16 cellular contexts compared by ENCODE assay signal in the genomic region with DNA sequence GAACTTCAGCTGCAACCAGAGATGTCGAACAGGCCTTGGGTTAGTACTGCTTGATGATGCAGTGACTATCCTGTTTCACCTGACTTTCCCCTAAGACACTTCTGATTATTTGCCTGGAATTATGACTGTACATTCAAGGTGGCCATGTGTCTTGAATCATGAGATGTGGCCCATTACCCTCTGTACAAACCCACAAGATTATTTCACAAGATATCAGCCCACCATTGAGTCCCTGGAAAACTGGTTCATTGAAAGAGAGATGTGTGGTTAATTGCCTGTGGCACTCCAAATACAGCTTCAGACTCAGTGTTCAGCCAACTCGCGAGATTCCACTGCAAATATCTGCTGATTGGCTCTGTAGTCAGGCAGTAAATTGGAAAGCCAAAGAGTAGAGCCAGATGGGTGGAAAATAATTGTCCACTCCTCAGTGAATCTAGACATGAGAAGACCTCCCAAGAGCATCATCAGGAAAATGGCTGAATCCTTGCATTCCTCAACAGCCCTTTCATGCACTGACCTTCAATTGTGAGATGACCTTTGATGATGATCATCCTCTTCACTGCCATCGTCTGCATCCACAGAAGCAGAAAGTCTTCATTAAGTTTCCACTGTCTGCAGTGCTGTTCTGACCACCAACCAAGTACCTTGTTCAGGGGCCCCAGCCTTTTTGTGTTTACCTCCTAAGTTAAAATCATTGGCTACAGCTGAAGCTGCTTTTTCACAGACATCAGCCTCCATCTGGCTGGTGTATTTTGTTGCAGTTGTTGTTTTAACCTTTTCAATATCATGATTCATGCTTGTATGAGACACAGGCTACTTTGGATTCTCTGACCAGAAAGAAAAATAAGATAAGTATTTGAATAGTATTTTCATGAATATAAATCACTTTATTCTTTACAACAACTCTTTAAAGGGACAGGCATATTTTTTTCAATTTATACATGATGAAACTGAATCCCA.
DNase-seq lines count a peak whose midpoint lies in the region; ATAC-seq and TF ChIP-seq lines count a peak whose summit lies in the region.
"Had no signal": no experiment of that assay in that cellular context is flagged by ENCODE, and none has a peak within 500 bp of the region (broad histone marks: within the 10 kb centered on the region; RNA-seq: fewer than 3 reads in every experiment).

No MANE protein-coding gene starts in this region.

- peak overlapping the region; percentile 40 for H2BK5ac ChIP-seq in IMR-90 (ENCODE audit: low read depth, low read length, poor library complexity, severe bottlenecking)

- H2AK5ac ChIP-seq in IMR-90 (ENCODE audit: low read depth, low read length), result peak overlapping the region; percentile 25; the same call in 1 of the 2 replicates

- BruUV-seq in IMR-90 (replicated peaks; lab: Mats Ljungman, UMichigan), result no TSS peak

- in situ Hi-C loops in IMR-90 (cut with MboI; ENCODE audit: low sequenced_read_pairs), result loop anchor here (5.0 kb wide), 1 partner anchor 247 kb away; no protein-coding TSS in a partner anchor

- intact Hi-C loops in IMR-90 (cut with micrococcal nuclease), result loop anchor here (10.0 kb wide), 1 partner anchor 125 kb away; no protein-coding TSS in a partner anchor

- peaks cover 8% of the 10 kb centered on the region; the same call in 1 of the 2 replicates for H3K9me1 ChIP-seq in IMR-90 (ENCODE audit: insufficient read depth, low read length)

- peak overlapping the region; percentile 29; the same call in 2 of the 3 replicates for H2BK15ac ChIP-seq in IMR-90 (ENCODE audit: low read depth, low read length)

- peak overlapping the region in 1 of 2 experiments; percentile 2; a peak in 1 of 4 replicates for H4K8ac ChIP-seq in IMR-90 (ENCODE audit: low read depth in 2 of 2, low read length in 2 of 2)

- peak overlapping the region; percentile 38 for H3K14ac ChIP-seq in IMR-90 (replicated peaks; ENCODE audit: low read depth, low read length)

- H3K4me2 ChIP-seq in IMR-90 (ENCODE audit: low read depth, low read length), result peak overlapping the region; percentile 21
- H3K4me2 ChIP-seq: neural progenitor cell had no signal

- H3K36me3 ChIP-seq in IMR-90 (ENCODE audit: control insufficient read depth, insufficient read depth, low read length), result no peaks in the 10 kb centered on the region
- H3K36me3 ChIP-seq: neural progenitor cell, tibial artery had no signal

- no peak for TF ChIP-seq POLR2A in IMR-90 (IDR thresholded peaks at IDR 0.05; ENCODE audit: low read depth, low read length)

- H4K91ac ChIP-seq in IMR-90 (ENCODE audit: insufficient read depth, low read depth, low read length), result no peak overlapping the region; the same call in 1 of the 2 replicates

- peak overlapping the region; percentile 30; the same call in 1 of the 2 replicates for H3K4ac ChIP-seq in IMR-90 (ENCODE audit: low read depth, low read length)

- POLR2A ChIA-PET in IMR-90 (lab: Charles Lee; ENCODE audit: unreplicated experiment), result interaction anchor here (0.8 kb wide), 1 partner anchor 250 kb away, joined by 4 read pairs; a partner anchor contains a TSS

- no peak overlapping the region for H2AK9ac ChIP-seq in IMR-90 (replicated peaks; ENCODE audit: low read depth, low read length, poor library complexity)

- H2BK20ac ChIP-seq in IMR-90 (ENCODE audit: low read depth, low read length), result peak overlapping the region; percentile 43; the same call in 1 of the 2 replicates

- no peak overlapping the region for H3K56ac ChIP-seq in IMR-90 (ENCODE audit: extremely low read depth, insufficient read depth, low read length)

- no peaks in the 10 kb centered on the region for H3K9me3 ChIP-seq in IMR-90 (ENCODE audit: control insufficient read depth, insufficient read depth, low read length)
- H3K9me3 ChIP-seq: tibial artery had no signal

- WGBS in IMR-90 (ENCODE audit: extremely low coverage in 2 of 2, insufficient read length in 1 of 2), 2 experiments, result 20% methylated on average over 1 of the region's 4 CpGs; no CpG with 5 or more reads in 1 of the 2 experiments

- TF ChIP-seq CTCF in AG09319 (IDR thresholded peaks at IDR 0.05; ENCODE audit: low read depth, low read length) (no peak), IMR-90 (conservative IDR thresholded peaks at IDR 0.05; ENCODE audit: low read depth, low read length) (no peak), cardiac fibroblast (IDR thresholded peaks at IDR 0.05; ENCODE audit: low read depth, low read length) (no peak)

- no peak for TF ChIP-seq RAD21 in IMR-90 (IDR thresholded peaks at IDR 0.05; ENCODE audit: low read length)

- ATAC-seq in IMR-90 (ENCODE audit: low read depth), result peak; percentile 76
- ATAC-seq in GM18867 (IDR thresholded peaks at IDR 0.05; ENCODE audit: unreplicated experiment), result no peak
- no peak for ATAC-seq in HG02884 (IDR thresholded peaks at IDR 0.05; ENCODE audit: unreplicated experiment)
- ATAC-seq: activated T-helper 17 cell treated with anti-CD3 and anti-CD28 coated beads, Interleukin-2, amount 50 U/mL, for 72 hours; foreskin keratinocyte had no signal

- H3K23ac ChIP-seq in IMR-90 (ENCODE audit: low read depth, low read length), result peak overlapping the region; percentile 31; the same call in 1 of the 2 replicates

- H3K4me1 ChIP-seq in IMR-90 (ENCODE audit: control insufficient read depth, insufficient read depth, low read length), result peaks cover 17% of the 10 kb centered on the region
- H3K4me1 ChIP-seq: foreskin keratinocyte had no signal

- no peak overlapping the region for H3K9ac ChIP-seq in IMR-90 (ENCODE audit: low read depth, low read length)
- H3K9ac ChIP-seq: neural progenitor cell had no signal

- no peaks in the 10 kb centered on the region for H4K20me1 ChIP-seq in IMR-90 (ENCODE audit: insufficient read depth, low read length)

- H3K18ac ChIP-seq in IMR-90 (ENCODE audit: low read depth, low read length), result 0 out of 2 replicates have a peak overlapping the region, but pooled peaks have one; percentile 5

- H3K27me3 ChIP-seq in IMR-90 (ENCODE audit: control insufficient read depth, insufficient read depth, low read length), result no peaks in the 10 kb centered on the region
- H3K27me3 ChIP-seq: neural progenitor cell, tibial artery had no signal

- peak overlapping the region; percentile 23; the same call in 1 of the 2 replicates for H2BK120ac ChIP-seq in IMR-90 (ENCODE audit: low read depth, low read length)

- CTCF ChIA-PET in IMR-90 (lab: Yijun Ruan, JAX), result interaction anchor here (1.0 to 1.7 kb wide), 2 partner anchors 34 to 250 kb away, joined by 3 to 6 read pairs; a partner anchor contains a TSS

- H3K79me1 ChIP-seq in IMR-90 (ENCODE audit: low read depth in 1 of 2, low read length in 2 of 2), result no peaks in the 10 kb centered on the region; a peak in 1 of 4 replicates

- no peak overlapping the region; the same call in 1 of the 2 replicates for H4K5ac ChIP-seq in IMR-90 (ENCODE audit: low read depth, low read length)

- DNase-seq in AG09319 (ENCODE audit: extremely low read depth, low read depth), result peak; percentile 32
- peak; percentile 84 for DNase-seq in IMR-90
- DNase-seq in cardiac fibroblast (ENCODE audit: low read depth in 2 of 2), result peak; percentile 52 to 86
- DNase-seq in left kidney (ENCODE audit: low read depth, low spot score), result peak; percentile 70
- no peak for DNase-seq in T1000 (lab: John Stamatoyannopoulos, UW)
- DNase-seq in NCI-H226, result no peak
- DNase-seq: amygdala; foreskin keratinocyte; NCI-H1105 treated with DMSO at 0.1 percent for 48 hours; right cardiac atrium; stimulated activated CD4-positive, alpha-beta T cell treated with anti-CD3 and anti-CD28 coated beads, Interleukin-4, amount 100 ng/mL, for 1 hour; tibial artery had no signal

- H3K27ac ChIP-seq in IMR-90 (ENCODE audit: insufficient read depth, low read length), result peak overlapping the region; percentile 53; the same call in 1 of the 2 replicates
- H3K27ac ChIP-seq: foreskin keratinocyte, neural progenitor cell had no signal

- no peak overlapping the region for H2AFZ ChIP-seq in IMR-90 (replicated peaks; ENCODE audit: low read length, poor library complexity)
- H2AFZ ChIP-seq: neural progenitor cell had no signal

- H3K4me3 ChIP-seq in IMR-90 (ENCODE audit: insufficient read depth, low read depth, low read length), result no peak overlapping the region
- no peak overlapping the region for H3K4me3 ChIP-seq in cardiac fibroblast (replicated peaks in 1 of 2; ENCODE audit: low read depth in 2 of 2, low read length in 2 of 2)
- H3K4me3 ChIP-seq: neural progenitor cell, tibial artery had no signal

- dilution Hi-C loops in IMR-90 (cut with HindIII; ENCODE audit: low sequenced_read_pairs, unreplicated experiment), result no loop called here

TF ChIP-seq in IMR-90, 13 proteins besides CTCF, POLR2A, EP300 and RAD21:
- TF ChIP-seq, protein P1, sequence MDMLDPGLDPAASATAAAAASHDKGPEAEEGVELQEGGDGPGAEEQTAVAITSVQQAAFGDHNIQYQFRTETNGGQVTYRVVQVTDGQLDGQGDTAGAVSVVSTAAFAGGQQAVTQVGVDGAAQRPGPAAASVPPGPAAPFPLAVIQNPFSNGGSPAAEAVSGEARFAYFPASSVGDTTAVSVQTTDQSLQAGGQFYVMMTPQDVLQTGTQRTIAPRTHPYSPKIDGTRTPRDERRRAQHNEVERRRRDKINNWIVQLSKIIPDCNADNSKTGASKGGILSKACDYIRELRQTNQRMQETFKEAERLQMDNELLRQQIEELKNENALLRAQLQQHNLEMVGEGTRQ (IDR thresholded peaks at IDR 0.05; ENCODE audit: low read depth, low read length), result no peak
- TF ChIP-seq CHD1 (IDR thresholded peaks at IDR 0.05; ENCODE audit: low read depth, low read length) (no peak), SMC3 (IDR thresholded peaks at IDR 0.05; ENCODE audit: low read depth, low read length) (no peak), FOS (IDR thresholded peaks at IDR 0.05; ENCODE audit: low read depth, low read length) (0 out of 2 replicates have a peak, but pooled peaks have one; percentile 35), RFX5 (IDR thresholded peaks at IDR 0.05; ENCODE audit: low read depth, low read length) (no peak)

Comparison
In these comparisons a context has a peak if more than half of its experiments do, and no peak if none do; other contexts are left out.
1. DNase-seq: peak in AG09319 (single experiment), IMR-90 (single experiment), cardiac fibroblast (2 of 2) and left kidney (single experiment); none in T1000 (single experiment) and NCI-H226 (single experiment).